In genomic region chr10:96814264-96814663, GRCh38 we compare ENCODE assay signal across 14 cellular contexts. TPM values are rescaled to one million over a fixed set of nuclear protein-coding genes. Genes with fewer than 3 reads are reported as not detected.
DNase-seq lines count a peak whose midpoint lies in the region; ATAC-seq, FAIRE-seq and TF ChIP-seq lines count a peak whose summit lies in the region.
"Had no signal": no experiment of that assay in that cellular context is flagged by ENCODE, and none has a peak within 500 bp of the region (broad histone marks: within the 10 kb centered on the region; RNA-seq: fewer than 3 reads in every experiment).

No MANE protein-coding gene starts in this region.

- BruUV-seq in HepG2 (replicated peaks; lab: Mats Ljungman, UMichigan): no TSS peak

- DNase-seq in HepG2 (ENCODE audit: low spot score): peak; percentile 70
- no peak for DNase-seq in right lobe of liver
- DNase-seq in T1000 (lab: John Stamatoyannopoulos, UW): peak; percentile 65
- DNase-seq in fibroblast of villous mesenchyme (ENCODE audit: low read depth): peak; percentile 60
- DNase-seq in SIG-M5 (lab: John Stamatoyannopoulos, UW): no peak
- no peak for DNase-seq in KG1 (lab: John Stamatoyannopoulos, UW)
- no peak for DNase-seq in CD1c-positive myeloid dendritic cell (ENCODE audit: extremely low spot score)
- DNase-seq: 8988T; activated CD4-positive, alpha-beta T cell treated with anti-CD3 and anti-CD28 coated beads for 1 hour; lower lobe of right lung; NCI-H2171; thyroid gland had no signal

- FAIRE-seq in HepG2 (lab: Jason Lieb, UNC): no peak

- no peak for TF ChIP-seq EP300 in HepG2 (IDR thresholded peaks at IDR 0.05; ENCODE audit: low read depth in 2 of 2, low read length in 2 of 2)
- TF ChIP-seq EP300 in HepG2 (CRISPR knock-in tag; IDR thresholded peaks at IDR 0.05; ENCODE audit: borderline replicate concordance): no peak

- H2AFZ ChIP-seq in HepG2 (ENCODE audit: low read length): no peak overlapping the region

- TF ChIP-seq POLR2A in HepG2 (IDR thresholded peaks at IDR 0.05; ENCODE audit: insufficient read depth in 1 of 2, low read depth in 2 of 2, low read length in 2 of 2): no peak
- TF ChIP-seq POLR2A in right lobe of liver (IDR thresholded peaks at IDR 0.05): no peak

- H3K36me3 ChIP-seq in HepG2 (replicated peaks in 1 of 2; ENCODE audit: control insufficient read depth in 1 of 2, insufficient read depth in 2 of 2, low read length in 2 of 2): no peaks in the 10 kb centered on the region
- H3K36me3 ChIP-seq in right lobe of liver: no peaks in the 10 kb centered on the region
- H3K36me3 ChIP-seq: lower lobe of right lung, neutrophil, thyroid gland had no signal

- no peak overlapping the region for H3K4me3 ChIP-seq in HepG2 (replicated peaks in 1 of 3; ENCODE audit: insufficient read depth in 1 of 3, low read depth in 2 of 3, low read length in 3 of 3)
- H3K4me3 ChIP-seq in right lobe of liver: no peak overlapping the region
- no peak overlapping the region for H3K4me3 ChIP-seq in fibroblast of villous mesenchyme (ENCODE audit: low read depth, low read length)
- H3K4me3 ChIP-seq: lower lobe of right lung, thyroid gland had no signal

- intact Hi-C loops in HepG2 (cut with micrococcal nuclease; ENCODE audit: unreplicated experiment) (no loop called here), right lobe of liver (cut with DNase I) (no loop called here)

- H3K27me3 ChIP-seq in HepG2 (ENCODE audit: control insufficient read depth in 1 of 2, insufficient read depth in 2 of 2, low read length in 2 of 2) (no peaks in the 10 kb centered on the region), right lobe of liver (no peaks in the 10 kb centered on the region)
- H3K27me3 ChIP-seq: thyroid gland had no signal

- H3K4me1 ChIP-seq in HepG2 (ENCODE audit: insufficient read depth, low read length): peaks cover 6% of the 10 kb centered on the region
- no peaks in the 10 kb centered on the region for H3K4me1 ChIP-seq in right lobe of liver
- H3K4me1 ChIP-seq: lower lobe of right lung, thyroid gland had no signal

- no peak overlapping the region for H3K9ac ChIP-seq in HepG2 (ENCODE audit: insufficient read depth, low read depth, low read length)

- H3K79me2 ChIP-seq in HepG2 (ENCODE audit: insufficient read depth, low read length): no peaks in the 10 kb centered on the region

- H3K27ac ChIP-seq in HepG2 (ENCODE audit: extremely low read length, insufficient read depth, low read length) (no peak overlapping the region), right lobe of liver (no peak overlapping the region)
- H3K27ac ChIP-seq: lower lobe of right lung, neutrophil, thyroid gland had no signal

- no peak for TF ChIP-seq RAD21 in HepG2 (CRISPR knock-in tag; IDR thresholded peaks at IDR 0.05)

- POLR2A ChIA-PET in HepG2 (lab: Yijun Ruan, JAX): no interaction called here

- H3K4me2 ChIP-seq in HepG2 (ENCODE audit: low read depth, low read length): no peak overlapping the region

- CTCF ChIA-PET in HepG2 (lab: Yijun Ruan, JAX; ENCODE audit: low intra/inter-chr PET ratio, low total read pairs): no interaction called here

- in situ Hi-C loops in HepG2 (cut with HindIII; ENCODE audit: extremely low pct_ligation_motif_present, low pct_unique_long_range_greater_than_20kb): no loop called here

- WGBS in HepG2 (ENCODE audit: low lambda C conversion rate): 0% methylated on average over 1 of the region's 1 CpG
- 78% methylated on average over 1 of the region's 1 CpG for WGBS in right lobe of liver (ENCODE audit: insufficient coverage, low coverage, low lambda C conversion rate, missing lambda C conversion rate)

- ATAC-seq in HepG2 (no peak), right lobe of liver (no peak), GM19455 (IDR thresholded peaks at IDR 0.05; ENCODE audit: unreplicated experiment) (no peak)
- ATAC-seq: lower lobe of right lung had no signal

- TF ChIP-seq CTCF in HepG2 (CRISPR knock-in tag; IDR thresholded peaks at IDR 0.05): no peak
- TF ChIP-seq CTCF in right lobe of liver (IDR thresholded peaks at IDR 0.05): no peak
- TF ChIP-seq CTCF in fibroblast of villous mesenchyme (IDR thresholded peaks at IDR 0.05; ENCODE audit: insufficient read depth, low read depth, low read length): no peak

- no peaks in the 10 kb centered on the region for H3K9me3 ChIP-seq in HepG2 (ENCODE audit: low read length)
- H3K9me3 ChIP-seq in right lobe of liver: no peaks in the 10 kb centered on the region
- H3K9me3 ChIP-seq: lower lobe of right lung, neutrophil, thyroid gland had no signal

- H4K20me1 ChIP-seq in HepG2 (ENCODE audit: insufficient read depth, low read length): no peaks in the 10 kb centered on the region

TF ChIP-seq in HepG2, 621 proteins besides CTCF, POLR2A, EP300 and RAD21:
- TF ChIP-seq ATF5 (CRISPR knock-in tag; IDR thresholded peaks at IDR 0.05; ENCODE audit: low read depth) (no peak), U2AF2 (IDR thresholded peaks at IDR 0.05; ENCODE audit: low read depth, low read length) (no peak), TARDBP (CRISPR knock-in tag; IDR thresholded peaks at IDR 0.05) (no peak), TEAD3 (CRISPR knock-in tag; optimal IDR thresholded peaks at IDR 0.05; ENCODE audit: borderline replicate concordance) (peak; percentile 50), ZFP1 (CRISPR knock-in tag; IDR thresholded peaks at IDR 0.05) (no peak), ZNF792 (CRISPR knock-in tag; IDR thresholded peaks at IDR 0.05) (no peak), FOXA3 (CRISPR knock-in tag; IDR thresholded peaks at IDR 0.05) (no peak), ZNF558 (CRISPR knock-in tag; IDR thresholded peaks at IDR 0.05; ENCODE audit: borderline replicate concordance) (no peak), RBFOX2 (IDR thresholded peaks at IDR 0.05; ENCODE audit: low read depth, low read length) (no peak)

RNA-seq across cellular contexts. Expression of gene LCOR, which starts 17.8 kb away (rescaled TPM):
- total RNA-seq in HepG2 (2016; rRNA removed; fragmentation: Illumina TruSeq; extraction: Trizol) (23.7 and 42.0 TPM in 2 replicates), right lobe of liver (10 to 100 TPM in 5 of 6 experiments, 1 to 10 TPM in 1; 8.6 to 16.3 (median 12.9) TPM), fibroblast of villous mesenchyme (31.6 and 58.7 TPM in 2 replicates)
- 14.6 and 17.2 TPM in 2 replicates for total RNA-seq in HepG2 (2016; cell fraction: cytosol; rRNA removed; fragmentation: Illumina TruSeq; extraction: Trizol; ENCODE audit: low read depth)
- 20.6 and 37.9 TPM in 2 replicates for total RNA-seq in HepG2 (2016; cell fraction: insoluble cytoplasmic fraction; rRNA removed; fragmentation: Illumina TruSeq; extraction: Trizol)
- total RNA-seq in HepG2 (2016; cell fraction: membrane; rRNA removed; fragmentation: Illumina TruSeq; extraction: Trizol): 11.7 and 11.8 TPM in 2 replicates
- total RNA-seq in HepG2 (2016; cell fraction: nucleus; rRNA removed; fragmentation: Illumina TruSeq; extraction: Trizol): 36.1 and 39.0 TPM in 2 replicates
- 11.3 and 12.4 TPM in 2 replicates for polyA plus RNA-seq in HepG2 (2011; rRNA removed)
- polyA plus RNA-seq in HepG2 (2011; cell fraction: cytosol; rRNA removed): 4.5 and 6.9 TPM in 2 replicates
- polyA plus RNA-seq in HepG2 (2011; cell fraction: nucleus; rRNA removed): 10.7 and 11.7 TPM in 2 replicates
- polyA plus RNA-seq in HepG2 (2012): 16.3 and 18.9 TPM in 2 replicates
- 0.26 and 1.4 TPM in 2 replicates for polyA plus RNA-seq in HepG2 (2016; cell fraction: cytosol; fragmentation: Illumina TruSeq; extraction: Trizol; ENCODE audit: low read depth)
- polyA plus RNA-seq in HepG2 (2016; cell fraction: insoluble cytoplasmic fraction; fragmentation: Illumina TruSeq; extraction: Trizol; ENCODE audit: low read depth): 15.9 and 16.4 TPM in 2 replicates
- polyA plus RNA-seq in HepG2 (2016; cell fraction: membrane; fragmentation: Illumina TruSeq; extraction: Trizol; ENCODE audit: low read depth): 1.9 TPM in 2 replicates
- polyA plus RNA-seq in HepG2 (2016; cell fraction: nucleus; fragmentation: Illumina TruSeq; extraction: Trizol; ENCODE audit: insufficient read depth, low read depth): 16.7 and 17.4 TPM in 2 replicates
- 25.3 and 37.1 TPM in 2 replicates for polyA minus RNA-seq in HepG2 (2011; rRNA and poly(A)+ RNA removed; ENCODE audit: low replicate concordance)
- polyA minus RNA-seq in HepG2 (2011; cell fraction: cytosol; rRNA and poly(A)+ RNA removed): 37.0 and 39.8 TPM in 2 replicates
- polyA minus RNA-seq in HepG2 (2011; cell fraction: nucleus; rRNA and poly(A)+ RNA removed): 115 and 122 TPM in 2 replicates

Comparison
In these comparisons a context has a peak if more than half of its experiments do, and no peak if none do; other contexts are left out.
1. DNase-seq: peak in HepG2 (single experiment), T1000 (single experiment) and fibroblast of villous mesenchyme (single experiment); none in right lobe of liver (0 of 3), SIG-M5 (single experiment), KG1 (single experiment) and CD1c-positive myeloid dendritic cell (single experiment).